Comparison of ENCODE assay signal across 1 cellular context in the genomic region with DNA sequence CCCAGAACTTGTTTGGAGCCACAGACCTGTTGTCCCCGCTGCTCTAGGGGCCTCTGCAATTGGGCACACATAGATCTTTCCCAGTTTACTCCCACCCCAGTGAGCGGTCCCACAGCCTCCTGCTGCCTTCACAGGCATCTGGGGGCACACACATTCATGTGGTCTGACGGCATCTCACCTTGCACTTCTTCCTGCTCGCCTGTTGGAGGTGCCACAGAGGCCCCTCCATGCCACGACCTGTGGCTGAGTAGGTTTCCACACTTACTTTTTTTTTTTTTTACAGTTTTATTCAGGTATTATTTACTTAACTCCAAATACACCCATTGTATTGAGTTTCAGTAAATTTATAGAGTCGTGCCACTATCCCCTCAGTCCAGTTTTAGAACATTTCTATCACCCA.
TF ChIP-seq lines count a peak whose summit lies in the region.

No MANE protein-coding gene starts in this region.

TF ChIP-seq in H1, 55 proteins besides CTCF, POLR2A, EP300 and RAD21:
- TF ChIP-seq EGR1 (IDR thresholded peaks at IDR 0.05; ENCODE audit: borderline replicate concordance, low read depth, low read length), result peak; percentile 52; the same call in 1 of the 2 replicates
- no peak for TF ChIP-seq EZH2 (IDR thresholded peaks at IDR 0.05; ENCODE audit: low read depth, low read length, severe bottlenecking)
- TF ChIP-seq, protein P1, sequence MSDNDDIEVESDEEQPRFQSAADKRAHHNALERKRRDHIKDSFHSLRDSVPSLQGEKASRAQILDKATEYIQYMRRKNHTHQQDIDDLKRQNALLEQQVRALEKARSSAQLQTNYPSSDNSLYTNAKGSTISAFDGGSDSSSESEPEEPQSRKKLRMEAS (IDR thresholded peaks at IDR 0.05), result 0 out of 2 replicates have a peak, but pooled peaks have one; percentile 32
